8 cellular contexts compared by ENCODE assay signal in the genomic region with DNA sequence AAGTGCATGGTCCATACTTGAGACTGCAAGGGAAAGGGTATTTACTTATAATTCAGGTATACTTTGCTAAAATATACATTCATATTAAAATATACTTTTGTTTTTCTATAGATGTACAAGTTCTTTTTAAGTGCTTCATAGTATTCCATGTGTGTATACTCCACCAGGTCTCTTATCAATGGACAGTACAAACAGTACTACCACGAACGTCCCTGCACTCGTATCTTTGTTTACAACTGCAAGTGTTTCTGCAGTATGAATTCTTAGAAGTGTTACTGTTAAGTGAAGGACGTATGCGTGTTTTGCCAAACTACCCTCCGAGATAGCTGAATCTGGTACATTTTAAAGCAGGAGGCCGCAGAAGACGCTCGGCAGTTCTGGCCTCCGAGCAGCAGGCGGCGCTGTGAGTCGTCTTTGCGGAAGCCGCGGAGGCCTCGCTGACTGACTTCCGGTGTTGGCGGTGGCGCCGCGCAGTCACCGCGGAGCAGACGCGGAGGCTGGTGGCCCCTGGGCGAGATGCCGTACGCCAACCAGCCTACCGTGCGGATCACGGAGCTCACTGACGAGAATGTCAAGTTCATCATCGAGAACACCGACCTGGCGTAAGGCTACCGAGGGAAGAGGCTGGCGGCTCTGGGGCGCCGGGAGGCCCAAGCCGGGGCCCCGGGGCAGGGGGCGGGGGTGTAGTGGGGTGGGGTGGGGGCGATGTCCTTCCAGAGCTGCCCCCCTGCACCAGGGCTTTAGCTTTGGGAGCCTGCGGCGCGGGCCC. TPM values are rescaled to one million over a fixed set of nuclear protein-coding genes. Genes with fewer than 3 reads are reported as not detected.
DNase-seq lines count a peak whose midpoint lies in the region; ATAC-seq lines count a peak whose summit lies in the region.

A gene (plus strand): TSS at position 471 of the 769 bp plus-strand sequence. CDS start 46 bp downstream, at position 517.

- peak within 1 kb of the TSS; percentile 23 for H3K27ac ChIP-seq in mesodermal cell (ENCODE audit: low read depth, low read length, severe bottlenecking)

- H3K36me3 ChIP-seq in endocrine pancreas (ENCODE audit: control insufficient read depth, insufficient read depth, low read length), result peaks cover 8% of the 10 kb centered on the region
- H3K36me3 ChIP-seq in mesodermal cell (ENCODE audit: control insufficient read depth, insufficient read depth, low read length), result peaks cover 73% of the 10 kb centered on the region

- peak; percentile 74 for DNase-seq in CMK (ENCODE audit: low read depth)
- peak; percentile 92 for DNase-seq in HK-2 (ENCODE audit: unreplicated experiment)
- DNase-seq in NOMO-1 treated with DMSO at 0.1 percent for 48 hours (lab: John Stamatoyannopoulos, UW; ENCODE audit: unreplicated experiment), result peak; percentile 84
- peak; percentile 83 to 98 (median 89) for DNase-seq in activated CD8-positive, alpha-beta memory T cell treated with anti-CD3 and anti-CD28 coated beads for 48 hours (ENCODE audit: low read depth in 2 of 3, low spot score in 2 of 3)
- DNase-seq in stimulated activated CD8-positive, alpha-beta memory T cell treated with anti-CD3 and anti-CD28 coated beads, Interleukin-15, amount 100 ng/mL, for 4 hours (ENCODE audit: low read depth in 2 of 2), result peak; percentile 78 to 80

- WGBS in mesodermal cell (ENCODE audit: insufficient coverage in 2 of 2), 2 experiments, result 5 to 6% methylated on average over 22 to 31 of the region's 47 CpGs

- H3K27me3 ChIP-seq in endocrine pancreas (ENCODE audit: control insufficient read depth, insufficient read depth, low read length), result no peaks in the 10 kb centered on the region

- peak; percentile 87 for ATAC-seq in GM19438 (IDR thresholded peaks at IDR 0.05; ENCODE audit: low read depth, unreplicated experiment)

- peak within 1 kb of the TSS; percentile 83 for H3K9ac ChIP-seq in endocrine pancreas (ENCODE audit: control insufficient read depth, insufficient read depth, low read length)

- H3K9me3 ChIP-seq in endocrine pancreas (ENCODE audit: control insufficient read depth, low read length), result no peaks in the 10 kb centered on the region
- no peaks in the 10 kb centered on the region for H3K9me3 ChIP-seq in mesodermal cell (ENCODE audit: control insufficient read depth, low read length)

- H3K4me1 ChIP-seq in endocrine pancreas (ENCODE audit: control insufficient read depth, insufficient read depth, low read length) (peaks cover 6% of the 10 kb centered on the region), mesodermal cell (ENCODE audit: control insufficient read depth, insufficient read depth, low read length, poor library complexity, severe bottlenecking) (peaks cover 14% of the 10 kb centered on the region)

- peak within 1 kb of the TSS; percentile 68 for H3K4me3 ChIP-seq in endocrine pancreas (ENCODE audit: control insufficient read depth, insufficient read depth, low read length)
- peak within 1 kb of the TSS; percentile 78 for H3K4me3 ChIP-seq in mesodermal cell (ENCODE audit: extremely low read depth, insufficient read depth, low read length, poor library complexity, severe bottlenecking)

RNA-seq across cellular contexts. Expression of the gene that starts here (rescaled TPM):
- 107 TPM for polyA plus RNA-seq in mesodermal cell (2013, experiment 1 of 2)
- polyA plus RNA-seq in mesodermal cell (2013, experiment 2 of 2), result 90.5 TPM

Comparison
In these comparisons a context has a peak if more than half of its experiments do, and no peak if none do; other contexts are left out.
1. Peak in every context shown above with its lines: DNase-seq, ATAC-seq, H3K4me3 ChIP-seq and H3K27ac ChIP-seq.